Comparison of ENCODE assay signal across 19 cellular contexts in the genomic region with DNA sequence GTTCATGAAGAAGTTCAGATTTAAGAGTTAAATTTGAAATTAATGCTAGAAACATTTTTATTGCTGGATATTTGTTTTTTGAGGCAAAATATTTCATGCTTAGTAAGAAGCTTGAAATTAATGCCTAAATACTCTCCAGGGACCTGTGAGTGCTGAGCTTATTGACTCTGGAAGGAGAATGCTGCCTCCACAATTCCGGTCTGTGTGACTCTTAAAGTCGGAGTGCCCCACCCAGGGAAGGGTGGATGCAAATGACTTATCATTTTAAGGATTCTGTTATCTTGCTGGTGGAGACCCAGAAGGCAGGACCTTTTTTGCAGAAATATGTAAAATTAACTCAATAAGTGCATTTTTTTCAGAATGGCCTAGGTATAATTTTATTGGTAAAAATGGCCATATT.
A peak's percentile ranks its signal among the peaks of the same experiment; 100 is the strongest.
DNase-seq lines count a peak whose midpoint lies in the region; ATAC-seq and TF ChIP-seq lines count a peak whose summit lies in the region.
"Had no signal": no experiment of that assay in that cellular context is flagged by ENCODE, and none has a peak within 500 bp of the region (broad histone marks: within the 10 kb centered on the region; RNA-seq: fewer than 3 reads in every experiment).

No MANE protein-coding gene starts in this region.

- intact Hi-C loops in tibial artery (cut with DNase I; ENCODE audit: low total_unique reads), result no loop called here
- intact Hi-C loops in esophagus squamous epithelium (cut with DNase I), result no loop called here

- ATAC-seq in HG03520 (IDR thresholded peaks at IDR 0.05; ENCODE audit: unreplicated experiment), result no peak
- ATAC-seq: K562 had no signal

- no peaks in the 10 kb centered on the region for H4K20me1 ChIP-seq in GM23248 (ENCODE audit: insufficient read depth)
- H4K20me1 ChIP-seq: BLaER1 had no signal

- peaks cover 7% of the 10 kb centered on the region; the same call in 1 of the 2 replicates for H3F3A ChIP-seq in GM23248 (ENCODE audit: insufficient read depth)

- H3K9ac ChIP-seq in GM23248, result no peak overlapping the region
- H3K9ac ChIP-seq: BLaER1 had no signal

- H3K27ac ChIP-seq in GM23248 (no peak overlapping the region), tibial artery (no peak overlapping the region), esophagus squamous epithelium (no peak overlapping the region)
- H3K27ac ChIP-seq: BLaER1, Peyer's patch had no signal

- H3K4me2 ChIP-seq in GM23248 (ENCODE audit: unreplicated experiment), result no peak overlapping the region
- H3K4me2 ChIP-seq: BLaER1 had no signal

- H3K36me3 ChIP-seq in GM23248 (ENCODE audit: low read depth), result no peaks in the 10 kb centered on the region
- H3K36me3 ChIP-seq in tibial artery, result no peaks in the 10 kb centered on the region
- H3K36me3 ChIP-seq in esophagus squamous epithelium, result no peaks in the 10 kb centered on the region
- H3K36me3 ChIP-seq: BLaER1, Peyer's patch had no signal

- no peaks in the 10 kb centered on the region for H3K9me2 ChIP-seq in GM23248 (ENCODE audit: insufficient read depth)

- WGBS in GM23248 (ENCODE audit: low coverage in 1 of 2, low lambda C conversion rate in 2 of 2, missing lambda C conversion rate in 2 of 2), 2 experiments, result 39 to 43% methylated on average over 2 of the region's 2 CpGs
- WGBS in esophagus squamous epithelium, 2 donors, result 54 to 72% methylated on average over 2 of the region's 2 CpGs

- H3K9me3 ChIP-seq in GM23248 (ENCODE audit: low read depth), result no peaks in the 10 kb centered on the region
- H3K9me3 ChIP-seq in tibial artery, result no peaks in the 10 kb centered on the region
- no peaks in the 10 kb centered on the region for H3K9me3 ChIP-seq in esophagus squamous epithelium
- H3K9me3 ChIP-seq: BLaER1, Peyer's patch had no signal

- H3K4me3 ChIP-seq in GM23248 (no peak overlapping the region), tibial artery (no peak overlapping the region), esophagus squamous epithelium (no peak overlapping the region)
- H3K4me3 ChIP-seq: BLaER1, K562, Peyer's patch had no signal

- H3K27me3 ChIP-seq in GM23248 (replicated peaks; ENCODE audit: insufficient read depth), result no peaks in the 10 kb centered on the region
- no peaks in the 10 kb centered on the region for H3K27me3 ChIP-seq in tibial artery
- H3K27me3 ChIP-seq in esophagus squamous epithelium, result peaks cover 0 to 5% (median 0%) of the 10 kb centered on the region in 4 donors
- H3K27me3 ChIP-seq: BLaER1, Peyer's patch had no signal

- in situ Hi-C loops in GM23248 (cut with MboI), result no loop called here

- no peak for TF ChIP-seq POLR2A in esophagus squamous epithelium (IDR thresholded peaks at IDR 0.05)

- no peak overlapping the region for H2AFZ ChIP-seq in GM23248

- no peaks in the 10 kb centered on the region for H3K79me2 ChIP-seq in GM23248 (ENCODE audit: insufficient read depth)

- DNase-seq in GM23248 (peak; percentile 74), fibroblast of gingiva (ENCODE audit: low read depth) (peak; percentile 14), left kidney (ENCODE audit: low read depth, low spot score) (peak; percentile 25), tibial artery (no peak), 8988T (no peak), esophagus squamous epithelium (lab: John Stamatoyannopoulos, UW) (no peak)
- DNase-seq: Calu3; CD4-positive, alpha-beta memory T cell; GF-D8; MV-4-11; NCI-H187; NCI-H2107; NCI-H510A; NCI-H748 treated with DMSO at 0.1 percent for 48 hours; NK-92 treated with Interleukin-12 subunit alpha and Interleukin-12 subunit beta, amount 100 ng/mL, for 24 hours; Peyer's patch had no signal

- H3K4me1 ChIP-seq in GM23248 (ENCODE audit: insufficient read depth) (peaks cover 14% of the 10 kb centered on the region), tibial artery (peaks cover 0 to 4% (median 0%) of the 10 kb centered on the region in 4 donors), esophagus squamous epithelium (no peaks in the 10 kb centered on the region)
- H3K4me1 ChIP-seq: BLaER1, Peyer's patch had no signal

- TF ChIP-seq CTCF in tibial artery (IDR thresholded peaks at IDR 0.05), result no peak
- TF ChIP-seq CTCF in esophagus squamous epithelium (IDR thresholded peaks at IDR 0.05), result no peak

Comparison
In these comparisons a context has a peak if more than half of its experiments do, and no peak if none do; other contexts are left out.
1. DNase-seq: peak in GM23248 (single experiment), fibroblast of gingiva (single experiment) and left kidney (single experiment); none in tibial artery (0 of 2), 8988T (single experiment) and esophagus squamous epithelium (single experiment).